9 cellular contexts compared by ENCODE assay signal in the genomic region with DNA sequence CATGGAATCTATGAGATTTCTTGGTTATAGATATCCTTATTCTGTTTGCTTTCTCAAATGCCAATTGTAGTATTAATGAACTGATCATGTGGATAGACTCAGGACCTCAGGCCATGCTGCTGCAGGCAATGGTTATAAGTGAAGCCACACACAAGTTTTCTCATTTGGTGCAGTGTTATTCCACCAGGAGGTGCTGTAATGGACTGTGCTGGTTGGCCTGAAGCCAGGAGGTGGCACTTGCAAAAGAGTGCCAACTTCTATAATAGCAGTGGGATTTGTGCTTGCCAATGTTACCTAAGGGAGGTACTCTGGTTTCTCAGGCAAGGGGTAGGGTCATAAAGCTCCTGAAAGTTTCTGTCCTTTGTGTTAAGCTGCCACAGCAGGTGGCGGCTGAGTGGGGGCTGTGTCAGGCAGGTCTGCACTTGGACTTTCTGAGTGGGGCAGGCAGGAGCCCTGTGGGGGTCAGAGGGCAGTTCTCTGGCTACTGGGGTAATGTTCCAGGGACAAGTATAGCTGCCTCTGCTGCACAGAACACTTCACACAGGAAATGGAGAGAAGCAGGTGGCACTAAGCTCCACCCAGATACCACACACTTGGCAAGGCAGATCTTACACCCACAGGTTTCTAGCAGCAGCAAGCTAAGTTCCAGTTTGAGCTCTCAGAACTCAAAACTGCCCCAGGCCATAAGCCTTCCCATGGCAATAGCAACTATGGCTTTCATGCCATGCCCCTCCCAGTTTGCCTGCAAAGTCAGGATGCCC.
DNase-seq lines count a peak whose midpoint lies in the region; ATAC-seq and TF ChIP-seq lines count a peak whose summit lies in the region.
"Had no signal": no experiment of that assay in that cellular context is flagged by ENCODE, and none has a peak within 500 bp of the region (broad histone marks: within the 10 kb centered on the region; RNA-seq: fewer than 3 reads in every experiment).

No MANE protein-coding gene starts in this region.

- H3K36me3 Mint-ChIP-seq in activated CD4-positive, alpha-beta T cell treated with anti-CD3 and anti-CD28 coated beads, Interleukin-2, amount 10 ng/mL, durations not matched to agents 7 days and 5 days (ENCODE audit: low read depth): no peaks in the 10 kb centered on the region

- H3K27me3 Mint-ChIP-seq in activated CD4-positive, alpha-beta T cell treated with anti-CD3 and anti-CD28 coated beads, Interleukin-2, amount 10 ng/mL, durations not matched to agents 7 days and 5 days: peaks cover 1% of the 10 kb centered on the region

- DNase-seq in NCI-H82 (lab: John Stamatoyannopoulos, UW) (peak; percentile 14), NCI-H82 treated with DMSO at 0.1 percent for 48 hours (lab: John Stamatoyannopoulos, UW; ENCODE audit: unreplicated experiment) (no peak), NB4 (ENCODE audit: low read depth) (peak; percentile 17), left lobe of liver (ENCODE audit: low spot score) (no peak), NOMO-1 (lab: John Stamatoyannopoulos, UW; ENCODE audit: unreplicated experiment in 2 of 2) (no peak), nucleus accumbens (lab: John Stamatoyannopoulos, UW) (no peak)
- DNase-seq in activated CD4-positive, alpha-beta T cell treated with anti-CD3 and anti-CD28 coated beads, Interleukin-2, amount 10 ng/mL, durations not matched to agents 7 days and 5 days: no peak

- no peaks in the 10 kb centered on the region for H3K9me3 Mint-ChIP-seq in activated CD4-positive, alpha-beta T cell treated with anti-CD3 and anti-CD28 coated beads, Interleukin-2, amount 10 ng/mL, durations not matched to agents 7 days and 5 days

- no peak overlapping the region for H3K4me3 Mint-ChIP-seq in activated CD4-positive, alpha-beta T cell treated with anti-CD3 and anti-CD28 coated beads, Interleukin-2, amount 10 ng/mL, durations not matched to agents 7 days and 5 days

- CTCF ChIA-PET in activated CD4-positive, alpha-beta T cell treated with anti-CD3 and anti-CD28 coated beads, Interleukin-2, amount 10 ng/mL, durations not matched to agents 7 days and 5 days (lab: Charles Lee): no interaction called here

- H3K4me3 ChIP-seq in NB4 (ENCODE audit: low read depth, low read length): no peak overlapping the region
- H3K4me3 ChIP-seq: BLaER1 had no signal

- peak; percentile 94 for ATAC-seq in HG02623 (IDR thresholded peaks at IDR 0.05; ENCODE audit: unreplicated experiment)
- peak; percentile 20 for ATAC-seq in left lobe of liver

- TF ChIP-seq CTCF in NB4 (IDR thresholded peaks at IDR 0.05; ENCODE audit: low read depth, low read length): no peak

- no peaks in the 10 kb centered on the region for H3K4me1 Mint-ChIP-seq in activated CD4-positive, alpha-beta T cell treated with anti-CD3 and anti-CD28 coated beads, Interleukin-2, amount 10 ng/mL, durations not matched to agents 7 days and 5 days

- POLR2A ChIA-PET in activated CD4-positive, alpha-beta T cell treated with anti-CD3 and anti-CD28 coated beads, Interleukin-2, amount 10 ng/mL, durations not matched to agents 7 days and 5 days (lab: Charles Lee): no interaction called here

- no peak for TF ChIP-seq POLR2A in NB4 (IDR thresholded peaks at IDR 0.05; ENCODE audit: extremely low read depth, insufficient read length)

- no peak overlapping the region for H3K27ac Mint-ChIP-seq in activated CD4-positive, alpha-beta T cell treated with anti-CD3 and anti-CD28 coated beads, Interleukin-2, amount 10 ng/mL, durations not matched to agents 7 days and 5 days

Comparison
In these comparisons a context has a peak if more than half of its experiments do, and no peak if none do; other contexts are left out.
1. DNase-seq: peak in NCI-H82 (single experiment) and NB4 (single experiment); none in NCI-H82 treated with DMSO at 0.1 percent for 48 hours (single experiment), left lobe of liver (single experiment), NOMO-1 (0 of 2), activated CD4-positive, alpha-beta T cell treated with anti-CD3 and anti-CD28 coated beads, Interleukin-2, amount 10 ng/mL, durations not matched to agents 7 days and 5 days (single experiment) and nucleus accumbens (0 of 56).